ENCODE assay signal across 22 cellular contexts in the genomic region with DNA sequence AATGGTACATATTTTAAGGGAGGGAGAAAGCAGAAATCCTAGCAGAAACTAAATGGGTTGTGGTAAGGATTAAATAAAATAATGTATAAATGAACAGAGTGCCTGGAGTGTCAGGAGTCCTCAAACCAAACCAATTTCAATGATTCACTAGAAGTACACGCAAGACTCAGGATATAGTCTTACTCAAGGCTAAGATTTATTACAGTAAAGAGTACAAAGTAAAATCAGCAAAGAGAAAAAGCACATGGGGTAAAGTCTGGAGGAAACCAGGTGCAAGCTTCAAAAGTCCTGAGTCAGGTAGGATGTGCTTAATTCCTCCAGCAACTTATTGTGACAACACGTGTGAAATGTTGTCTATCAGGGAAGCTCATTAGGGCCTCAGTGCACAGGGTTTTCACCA.
"Had no signal": no experiment of that assay in that cellular context is flagged by ENCODE, and none has a peak within 500 bp of the region (broad histone marks: within the 10 kb centered on the region; RNA-seq: fewer than 3 reads in every experiment).

No MANE protein-coding gene starts in this region.

- H3K27ac Mint-ChIP-seq: naive B cell; nephron; stimulated activated naive CD8-positive, alpha-beta T cell treated with anti-CD3 and anti-CD28 coated beads, Interleukin-15, Interleukin-2, amounts not matched to agents 100 ng/mL and 50 ng/mL, for 24 hours had no signal

- H3K4me3 Mint-ChIP-seq: central memory CD8-positive, alpha-beta T cell; naive B cell; nephron; stimulated activated naive CD8-positive, alpha-beta T cell treated with anti-CD3 and anti-CD28 coated beads, Interleukin-15, Interleukin-2, amounts not matched to agents 100 ng/mL and 50 ng/mL, for 24 hours had no signal

- H3K9me3 Mint-ChIP-seq: central memory CD8-positive, alpha-beta T cell had no signal

- H3K4me1 Mint-ChIP-seq: central memory CD8-positive, alpha-beta T cell; naive B cell; nephron had no signal

- DNase-seq: cortex of kidney; dorsolateral prefrontal cortex; effector memory CD4-positive, alpha-beta T cell; head of caudate nucleus; hypothalamus; left cardiac atrium; left ventricle myocardium superior; mesendoderm; naive B cell; psoas muscle; stimulated activated CD4-positive, alpha-beta T cell treated with anti-CD3 and anti-CD28 coated beads, Interleukin-2, amount 100 ng/mL, for 48 hours; tibial artery; upper lobe of left lung; uterus had no signal

- FAIRE-seq: islet of Langerhans had no signal

- H3K4me3 ChIP-seq: dorsolateral prefrontal cortex, esophagus muscularis mucosa, lung, psoas muscle, right atrium auricular region, smooth muscle cell, tibial artery, upper lobe of left lung, uterus had no signal

- ATAC-seq: left cardiac atrium, left ventricle myocardium superior, psoas muscle had no signal

- H3K36me3 Mint-ChIP-seq: naive B cell had no signal
